26 cellular contexts compared by ENCODE assay signal in genomic region chr1:50371749-50372148, GRCh38. TPM values are rescaled to one million over a fixed set of nuclear protein-coding genes. Genes with fewer than 3 reads are reported as not detected.
"Had no signal": no experiment of that assay in that cellular context is flagged by ENCODE, and none has a peak within 500 bp of the region (broad histone marks: within the 10 kb centered on the region; RNA-seq: fewer than 3 reads in every experiment).

No MANE protein-coding gene starts in this region.

- H3K9me3 ChIP-seq: pancreas, psoas muscle, upper lobe of left lung had no signal

- H3K4me3 ChIP-seq: breast epithelium, heart left ventricle, pancreas, psoas muscle, upper lobe of left lung had no signal

- H3K9me3 Mint-ChIP-seq: activated naive CD4-positive, alpha-beta T cell treated with anti-CD3 and anti-CD28 coated beads for 36 hours; central memory CD8-positive, alpha-beta T cell had no signal

- H3K27me3 ChIP-seq: upper lobe of left lung had no signal

- H3K36me3 Mint-ChIP-seq: T-cell had no signal

- DNase-seq: activated B cell treated with CpG ODN at 0.5 μM for 24 hours; activated CD4-positive, alpha-beta T cell treated with anti-CD3 and anti-CD28 coated beads for 36 hours; activated CD4-positive, alpha-beta T cell treated with anti-CD3 and anti-CD28 coated beads, Interleukin-2, amount 50 U/mL, for 4 hours; activated effector memory CD4-positive, alpha-beta T cell treated with Interleukin-2 at 50 U/mL for 16 hours; activated naive CD4-positive, alpha-beta T cell treated with anti-CD3 and anti-CD28 coated beads for 36 hours; activated naive CD8-positive, alpha-beta T cell treated with anti-CD3 and anti-CD28 coated beads, Interleukin-2, amount 10 ng/mL, durations not matched to agents 7 days and 5 days; activated T-cell treated with anti-CD3 and anti-CD28 coated beads, Interleukin-2, amount 50 U/mL, for 72 hours; amniotic stem cell; heart left ventricle; left ventricle myocardium superior; nephron progenitor cell; pancreas; psoas muscle; right cardiac atrium; stimulated activated CD4-positive, alpha-beta T cell treated with anti-CD3 and anti-CD28 coated beads, Interleukin-12 subunit alpha, Interleukin-12 subunit beta, amount 100 ng/mL, for 4 hours; stimulated activated CD4-positive, alpha-beta T cell treated with anti-CD3 and anti-CD28 coated beads, Interleukin-4, amount 100 ng/mL, for 4 hours; stimulated activated naive CD8-positive, alpha-beta T cell treated with anti-CD3 and anti-CD28 coated beads, Interleukin-15, Interleukin-2, amounts not matched to agents 100 U/mL and 50 U/mL, for 24 hours; T-cell; upper lobe of left lung had no signal

- H3K36me3 ChIP-seq: breast epithelium, heart left ventricle, pancreas, upper lobe of left lung had no signal

- H3K4me3 Mint-ChIP-seq: activated B cell treated with CpG ODN at 0.5 μM for 24 hours; activated CD4-positive, alpha-beta T cell treated with anti-CD3 and anti-CD28 coated beads for 36 hours; activated naive CD4-positive, alpha-beta T cell treated with anti-CD3 and anti-CD28 coated beads for 36 hours; activated naive CD8-positive, alpha-beta T cell treated with anti-CD3 and anti-CD28 coated beads, Interleukin-2, amount 10 ng/mL, durations not matched to agents 7 days and 5 days; activated T-cell treated with anti-CD3 and anti-CD28 coated beads, Interleukin-2, amount 50 U/mL, for 72 hours; central memory CD8-positive, alpha-beta T cell; nephron progenitor cell; T-cell had no signal

- H3K27ac Mint-ChIP-seq: activated B cell treated with CpG ODN at 0.5 μM for 24 hours; activated CD4-positive, alpha-beta T cell treated with anti-CD3 and anti-CD28 coated beads for 36 hours; activated naive CD4-positive, alpha-beta T cell treated with anti-CD3 and anti-CD28 coated beads for 36 hours; activated naive CD8-positive, alpha-beta T cell treated with anti-CD3 and anti-CD28 coated beads, Interleukin-2, amount 10 ng/mL, durations not matched to agents 7 days and 5 days; activated T-cell treated with anti-CD3 and anti-CD28 coated beads, Interleukin-2, amount 50 U/mL, for 72 hours had no signal

- H3K4me1 ChIP-seq: breast epithelium, pancreas, psoas muscle had no signal

- ATAC-seq: activated CD4-positive, alpha-beta T cell treated with anti-CD3 and anti-CD28 coated beads for 36 hours; activated T-cell treated with anti-CD3 and anti-CD28 coated beads, Interleukin-2, amount 50 U/mL, for 72 hours; heart left ventricle; left ventricle myocardium superior; pancreas; psoas muscle; right cardiac atrium; stimulated activated naive CD8-positive, alpha-beta T cell treated with anti-CD3 and anti-CD28 coated beads, Interleukin-15, Interleukin-2, amounts not matched to agents 100 U/mL and 50 U/mL, for 24 hours; T-cell had no signal

- H3K27ac ChIP-seq: epithelial cell of prostate, heart left ventricle, pancreas, psoas muscle, upper lobe of left lung had no signal

- H3K4me1 Mint-ChIP-seq: activated B cell treated with CpG ODN at 0.5 μM for 24 hours; activated naive CD8-positive, alpha-beta T cell treated with anti-CD3 and anti-CD28 coated beads, Interleukin-2, amount 10 ng/mL, durations not matched to agents 7 days and 5 days; central memory CD8-positive, alpha-beta T cell; nephron progenitor cell had no signal

RNA-seq across cellular contexts. Expression of gene DMRTA2, which starts 51.5 kb away (rescaled TPM):
- total RNA-seq: activated B cell treated with CpG ODN at 0.5 μM for 24 hours; activated CD4-positive, alpha-beta T cell treated with anti-CD3 and anti-CD28 coated beads for 36 hours; activated CD8-positive, alpha-beta memory T cell treated with anti-CD3 and anti-CD28 coated beads for 36 hours; activated naive CD8-positive, alpha-beta T cell treated with anti-CD3 and anti-CD28 coated beads, Interleukin-2, amount 10 ng/mL, durations not matched to agents 7 days and 5 days; activated T-cell treated with anti-CD3 and anti-CD28 coated beads, Interleukin-2, amount 50 U/mL, for 72 hours; dermis microvascular lymphatic vessel endothelial cell; kidney epithelial cell; left ventricle myocardium superior; pancreas; psoas muscle; right cardiac atrium; subcutaneous adipose tissue; T-cell had no signal
- polyA plus RNA-seq: heart left ventricle had no signal
